Comparison of ENCODE assay signal across 1 cellular context in genomic region chr3:126181398-126181725, GRCh38.
TF ChIP-seq lines count a peak whose summit lies in the region.

No MANE protein-coding gene starts in this region.

TF ChIP-seq in IMR-90, 13 proteins besides CTCF, POLR2A, EP300 and RAD21 (continued from another document):
- TF ChIP-seq RFX5 (IDR thresholded peaks at IDR 0.05; ENCODE audit: low read depth, low read length) (no peak), FOS (IDR thresholded peaks at IDR 0.05; ENCODE audit: low read depth, low read length) (no peak), NFE2L2 (IDR thresholded peaks at IDR 0.05; ENCODE audit: low read depth, low read length) (no peak), BHLHE40 (IDR thresholded peaks at IDR 0.05; ENCODE audit: low read depth, low read length) (no peak), ELK1 (IDR thresholded peaks at IDR 0.05; ENCODE audit: borderline replicate concordance, low read depth, low read length) (no peak), SMC3 (IDR thresholded peaks at IDR 0.05; ENCODE audit: low read depth, low read length) (no peak), CEBPB (IDR thresholded peaks at IDR 0.05; ENCODE audit: low read depth, low read length) (no peak), USF2 (IDR thresholded peaks at IDR 0.05; ENCODE audit: low read depth, low read length) (no peak), RCOR1 (IDR thresholded peaks at IDR 0.05; ENCODE audit: insufficient replicate concordance, low read length) (no peak), MXI1 (IDR thresholded peaks at IDR 0.05; ENCODE audit: borderline replicate concordance, low read depth, low read length) (no peak)
